Comparison of ENCODE assay signal across 25 cellular contexts in the genomic region with DNA sequence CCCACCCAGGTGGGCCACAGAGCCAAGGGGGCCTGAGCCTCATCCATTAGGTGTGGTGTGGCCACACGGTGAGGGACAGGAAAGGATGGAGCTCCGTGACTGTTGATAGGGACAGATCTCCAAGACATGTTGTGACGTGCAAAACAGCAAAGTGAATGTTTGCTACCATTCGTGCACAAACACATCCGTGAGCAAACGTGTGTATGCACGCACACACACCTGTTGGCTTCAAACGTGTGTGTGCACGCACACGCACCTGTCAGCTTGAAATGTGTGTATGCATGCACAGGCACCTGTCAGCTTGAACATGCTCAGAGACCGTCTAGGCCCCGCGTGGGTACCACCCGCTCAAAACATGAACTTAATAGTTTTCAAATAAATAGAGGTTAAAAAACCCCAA.
"Had no signal": no experiment of that assay in that cellular context is flagged by ENCODE, and none has a peak within 500 bp of the region (broad histone marks: within the 10 kb centered on the region; RNA-seq: fewer than 3 reads in every experiment).

No MANE protein-coding gene starts in this region.

- FAIRE-seq: keratinocyte had no signal

- H3K4me3 ChIP-seq: left lung, lower lobe of right lung, ovary, right atrium auricular region, right lobe of liver, smooth muscle cell, tibial nerve, upper lobe of left lung had no signal

- H3K4me2 ChIP-seq: smooth muscle cell had no signal

- H3K27ac ChIP-seq: left lung, lower lobe of right lung, neutrophil, ovary, right atrium auricular region, right lobe of liver, tibial nerve, upper lobe of left lung had no signal

- H3K36me3 ChIP-seq: left lung, lower lobe of right lung, neutrophil, ovary, right atrium auricular region, right lobe of liver, tibial nerve, upper lobe of left lung had no signal

- DNase-seq: hippocampal formation; kidney glomerular epithelial cell; left cardiac atrium; left lung; lower lobe of right lung; mammary epithelial cell; mesendoderm; naive B cell; occipital lobe; ovary; right lobe of liver; stimulated activated CD4-positive, alpha-beta T cell treated with anti-CD3 and anti-CD28 coated beads, Interleukin-1b, Interleukin-23, amount 100 ng/mL, for 48 hours; stimulated activated CD4-positive, alpha-beta T cell treated with anti-CD3 and anti-CD28 coated beads, Interleukin-2, amount 100 ng/mL, for 48 hours; stimulated activated CD4-positive, alpha-beta T cell treated with anti-CD3 and anti-CD28 coated beads, Interleukin-4, amount 100 ng/mL, for 4 hours; stimulated activated CD8-positive, alpha-beta memory T cell treated with anti-CD3 and anti-CD28 coated beads, Interleukin-4, amount 100 ng/mL, for 48 hours; stimulated activated naive CD4-positive, alpha-beta T cell treated with Interleukin-2 at 50 U/mL for 16 hours; stimulated activated naive CD8-positive, alpha-beta T cell treated with anti-CD3 and anti-CD28 coated beads, Interleukin-15, amount 100 ng/mL, for 72 hours; substantia nigra; upper lobe of left lung had no signal

- ATAC-seq: left cardiac atrium; left lung; lower lobe of right lung; right lobe of liver; stimulated activated memory B cell treated with anti-CD40 and anti-IgM and Interleukin-4, amounts not matched to agents 10 μg/mL and 1 μg/mL and 100 μg/mL, for 72 hours; stimulated activated naive CD8-positive, alpha-beta T cell treated with anti-CD3 and anti-CD28 coated beads, Interleukin-15, amount 100 ng/mL, for 72 hours had no signal

- H3K4me1 ChIP-seq: left lung, lower lobe of right lung, right atrium auricular region, right lobe of liver, tibial nerve, upper lobe of left lung had no signal

- H3K9me3 ChIP-seq: left lung, lower lobe of right lung, neutrophil, ovary, right atrium auricular region, right lobe of liver, tibial nerve, upper lobe of left lung had no signal

- H3K27me3 ChIP-seq: ovary, right atrium auricular region, right lobe of liver, tibial nerve, upper lobe of left lung had no signal
